ENCODE assay signal across 11 cellular contexts in genomic region chr9:135098400-135099105, GRCh38. TPM values are rescaled to one million over a fixed set of nuclear protein-coding genes. Genes with fewer than 3 reads are reported as not detected.
DNase-seq lines count a peak whose midpoint lies in the region; ATAC-seq, FAIRE-seq and TF ChIP-seq lines count a peak whose summit lies in the region.
"Had no signal": no experiment of that assay in that cellular context is flagged by ENCODE, and none has a peak within 500 bp of the region (broad histone marks: within the 10 kb centered on the region; RNA-seq: fewer than 3 reads in every experiment).

No MANE protein-coding gene starts in this region.

- intact Hi-C loops in left cardiac atrium (cut with DNase I) = no loop called here

- no peak for TF ChIP-seq POLR2A in H54 (IDR thresholded peaks at IDR 0.05; ENCODE audit: low read depth, low read length)

- peaks cover 26% of the 10 kb centered on the region for H3K27me3 ChIP-seq in SJCRH30

- FAIRE-seq in H54 (lab: Jason Lieb, UNC) = no peak
- no peak for FAIRE-seq in D721Med (lab: Jason Lieb, UNC)

- ATAC-seq in left cardiac atrium (peak in 1 of 2 donors; percentile 41), HG02938 (IDR thresholded peaks at IDR 0.05; ENCODE audit: unreplicated experiment) (no peak), HG03139 (IDR thresholded peaks at IDR 0.05; ENCODE audit: unreplicated experiment) (no peak)
- ATAC-seq: stimulated activated memory B cell treated with anti-CD40 and anti-IgM and Interleukin-4, amounts not matched to agents 10 μg/mL and 1 μg/mL and 100 μg/mL, for 72 hours had no signal

- no peaks in the 10 kb centered on the region for H3K9me3 ChIP-seq in SJCRH30 (replicated peaks)

- DNase-seq in ACHN (peak; percentile 28), H54 (ENCODE audit: insufficient read length, low spot score) (peak; percentile 53), SJCRH30 (peak; percentile 42 to 50), left cardiac atrium (peak; percentile 31), D341Med (ENCODE audit: low spot score) (no peak), D721Med (ENCODE audit: insufficient read length, low spot score) (no peak)
- DNase-seq: amniotic stem cell; stimulated activated CD4-positive, alpha-beta T cell treated with anti-CD3 and anti-CD28 coated beads, Interleukin-12 subunit alpha, Interleukin-12 subunit beta, amount 100 ng/mL, for 4 hours had no signal

- in situ Hi-C loops in ACHN (cut with HindIII; ENCODE audit: low pct_ligation_motif_present, low pct_unique_long_range_greater_than_20kb, low sequenced_read_pairs) = no loop called here

- no peak for TF ChIP-seq CTCF in D721Med (IDR thresholded peaks at IDR 0.05; ENCODE audit: insufficient read depth, missing control alignments)

- H3K4me3 ChIP-seq in SJCRH30 = no peak overlapping the region

- no peaks in the 10 kb centered on the region for H3K36me3 ChIP-seq in SJCRH30

- H3K4me1 ChIP-seq in SJCRH30 = no peaks in the 10 kb centered on the region

- no peak overlapping the region for H3K27ac ChIP-seq in SJCRH30

RNA-seq across cellular contexts. Expression of gene OLFM1, which starts 11.1 kb away (rescaled TPM):
- total RNA-seq in SJCRH30 (2014; rRNA removed; shearing (Covaris generic)) = not detected in 2 replicates
- 10 to 100 TPM; 13.9 to 25.5 TPM for total RNA-seq in left cardiac atrium

Comparison
In these comparisons a context has a peak if more than half of its experiments do, and no peak if none do; other contexts are left out.
1. DNase-seq: peak in ACHN (single experiment), H54 (single experiment), SJCRH30 (2 of 2) and left cardiac atrium (single experiment); none in D341Med (single experiment) and D721Med (single experiment).
2. RNA of gene OLFM1, which starts 11.1 kb away (total RNA-seq): 13.9 to 25.5 TPM in left cardiac atrium; not detected in SJCRH30; every median in the first group is over 10 times any median in the second.